1 cellular context compared by ENCODE assay signal in genomic region chr6:113122060-113122459, GRCh38.
TF ChIP-seq lines count a peak whose summit lies in the region.

No MANE protein-coding gene starts in this region.

TF ChIP-seq in SK-N-SH, 30 proteins besides CTCF, POLR2A, EP300 and RAD21 (continued from another document):
- TF ChIP-seq, protein P1, sequence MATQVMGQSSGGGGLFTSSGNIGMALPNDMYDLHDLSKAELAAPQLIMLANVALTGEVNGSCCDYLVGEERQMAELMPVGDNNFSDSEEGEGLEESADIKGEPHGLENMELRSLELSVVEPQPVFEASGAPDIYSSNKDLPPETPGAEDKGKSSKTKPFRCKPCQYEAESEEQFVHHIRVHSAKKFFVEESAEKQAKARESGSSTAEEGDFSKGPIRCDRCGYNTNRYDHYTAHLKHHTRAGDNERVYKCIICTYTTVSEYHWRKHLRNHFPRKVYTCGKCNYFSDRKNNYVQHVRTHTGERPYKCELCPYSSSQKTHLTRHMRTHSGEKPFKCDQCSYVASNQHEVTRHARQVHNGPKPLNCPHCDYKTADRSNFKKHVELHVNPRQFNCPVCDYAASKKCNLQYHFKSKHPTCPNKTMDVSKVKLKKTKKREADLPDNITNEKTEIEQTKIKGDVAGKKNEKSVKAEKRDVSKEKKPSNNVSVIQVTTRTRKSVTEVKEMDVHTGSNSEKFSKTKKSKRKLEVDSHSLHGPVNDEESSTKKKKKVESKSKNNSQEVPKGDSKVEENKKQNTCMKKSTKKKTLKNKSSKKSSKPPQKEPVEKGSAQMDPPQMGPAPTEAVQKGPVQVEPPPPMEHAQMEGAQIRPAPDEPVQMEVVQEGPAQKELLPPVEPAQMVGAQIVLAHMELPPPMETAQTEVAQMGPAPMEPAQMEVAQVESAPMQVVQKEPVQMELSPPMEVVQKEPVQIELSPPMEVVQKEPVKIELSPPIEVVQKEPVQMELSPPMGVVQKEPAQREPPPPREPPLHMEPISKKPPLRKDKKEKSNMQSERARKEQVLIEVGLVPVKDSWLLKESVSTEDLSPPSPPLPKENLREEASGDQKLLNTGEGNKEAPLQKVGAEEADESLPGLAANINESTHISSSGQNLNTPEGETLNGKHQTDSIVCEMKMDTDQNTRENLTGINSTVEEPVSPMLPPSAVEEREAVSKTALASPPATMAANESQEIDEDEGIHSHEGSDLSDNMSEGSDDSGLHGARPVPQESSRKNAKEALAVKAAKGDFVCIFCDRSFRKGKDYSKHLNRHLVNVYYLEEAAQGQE (IDR thresholded peaks at IDR 0.05; ENCODE audit: low read depth, low read length): 0 out of 2 replicates have a peak, but pooled peaks have one; percentile 39
- TF ChIP-seq FOXJ3 (CRISPR knock-in tag; IDR thresholded peaks at IDR 0.05) (no peak), YY1 (IDR thresholded peaks at IDR 0.05; ENCODE audit: low read depth) (0 out of 2 replicates have a peak, but pooled peaks have one; percentile 15), TEAD4 (IDR thresholded peaks at IDR 0.05; ENCODE audit: borderline replicate concordance, insufficient read depth) (peak; percentile 93), GABPA (IDR thresholded peaks at IDR 0.05; ENCODE audit: low read depth) (no peak), IRF3 (IDR thresholded peaks at IDR 0.05; ENCODE audit: low read depth, low read length) (no peak), TAF1 (IDR thresholded peaks at IDR 0.05; ENCODE audit: borderline replicate concordance, low read depth, low read length) (peak; percentile 32; the same call in 1 of the 2 replicates)
TF ChIP-seq in SK-N-SH: peak in this region for 16.
